35 cellular contexts compared by ENCODE assay signal in genomic region chr12:40768125-40768864, GRCh38.
DNase-seq lines count a peak whose midpoint lies in the region; ATAC-seq, FAIRE-seq and TF ChIP-seq lines count a peak whose summit lies in the region.
"Had no signal": no experiment of that assay in that cellular context is flagged by ENCODE, and none has a peak within 500 bp of the region (broad histone marks: within the 10 kb centered on the region; RNA-seq: fewer than 3 reads in every experiment).

No MANE protein-coding gene starts in this region.

- no peak for TF ChIP-seq POLR2A in esophagus muscularis mucosa (IDR thresholded peaks at IDR 0.05; ENCODE audit: low read depth)
- no peak for TF ChIP-seq POLR2A in HepG2 (IDR thresholded peaks at IDR 0.05; ENCODE audit: insufficient read depth in 1 of 2, low read depth in 2 of 2, low read length in 2 of 2)

- BruUV-seq in HepG2 (replicated peaks; lab: Mats Ljungman, UMichigan): no TSS peak

- TF ChIP-seq EP300 in SK-N-SH (IDR thresholded peaks at IDR 0.05; ENCODE audit: borderline replicate concordance in 1 of 2, low read depth in 1 of 2, low read length in 1 of 2) (no peak), esophagus muscularis mucosa (IDR thresholded peaks at IDR 0.05) (peak; percentile 29), HepG2 (IDR thresholded peaks at IDR 0.05; ENCODE audit: low read depth in 2 of 2, low read length in 2 of 2) (no peak), HepG2 (CRISPR knock-in tag; IDR thresholded peaks at IDR 0.05; ENCODE audit: borderline replicate concordance) (no peak)

- no peak for FAIRE-seq in HepG2 (lab: Jason Lieb, UNC)

- intact Hi-C loops in esophagus muscularis mucosa (cut with DNase I) (no loop called here), HepG2 (cut with micrococcal nuclease; ENCODE audit: unreplicated experiment) (no loop called here)

- no peak overlapping the region for H3K18ac ChIP-seq in neuronal stem cell (ENCODE audit: low read length)

- H3K4me3 Mint-ChIP-seq in progenitor cell of endocrine pancreas (ENCODE audit: low read depth): no peak overlapping the region
- H3K4me3 Mint-ChIP-seq: activated T-cell treated with anti-CD3 and anti-CD28 coated beads, Interleukin-2, amount 50 U/mL, for 72 hours; brain; effector memory CD8-positive, alpha-beta T cell; H9; nephron progenitor cell; stimulated activated naive CD8-positive, alpha-beta T cell treated with anti-CD3 and anti-CD28 coated beads, Interleukin-15, amount 100 ng/mL, for 72 hours had no signal

- H3K4me1 ChIP-seq in SK-N-SH (ENCODE audit: control insufficient read depth in 1 of 2, insufficient read depth in 2 of 2, low read depth in 1 of 2, low read length in 1 of 2) (no peaks in the 10 kb centered on the region; a peak in 1 of 4 replicates), esophagus muscularis mucosa (peaks cover 0 to 62% (median 36%) of the 10 kb centered on the region in 4 donors), neuronal stem cell (ENCODE audit: control insufficient read depth in 2 of 2, insufficient read depth in 1 of 2, low read depth in 1 of 2, low read length in 2 of 2) (peaks cover 0 to 1% of the 10 kb centered on the region in 2 donors), HepG2 (ENCODE audit: insufficient read depth, low read length) (no peaks in the 10 kb centered on the region)
- H3K4me1 ChIP-seq: foreskin keratinocyte, heart right ventricle, tibial artery had no signal

- H3K4me2 ChIP-seq in SK-N-SH (no peak overlapping the region), neuronal stem cell (ENCODE audit: insufficient read depth, low read length, poor library complexity, severe bottlenecking) (no peak overlapping the region), HepG2 (ENCODE audit: low read depth, low read length) (no peak overlapping the region)

- no peak overlapping the region for H2BK12ac ChIP-seq in neuronal stem cell (ENCODE audit: low read length)

- H3K79me2 ChIP-seq in SK-N-SH (ENCODE audit: insufficient read depth) (no peaks in the 10 kb centered on the region), HepG2 (ENCODE audit: insufficient read depth, low read length) (no peaks in the 10 kb centered on the region)

- H3K23ac ChIP-seq in neuronal stem cell (ENCODE audit: low read depth, low read length, poor library complexity): no peak overlapping the region

- POLR2A ChIA-PET in SK-N-SH (lab: Yijun Ruan, JAX) (no interaction called here), HepG2 (lab: Yijun Ruan, JAX) (no interaction called here)

- H2BK5ac ChIP-seq in neuronal stem cell (ENCODE audit: low read length): no peak overlapping the region

- no peaks in the 10 kb centered on the region for H3K9me2 ChIP-seq in SK-N-SH

- H3K9ac ChIP-seq in SK-N-SH: no peak overlapping the region
- H3K9ac ChIP-seq in neuronal stem cell (ENCODE audit: low read depth, low read length, poor library complexity): no peak overlapping the region
- H3K9ac ChIP-seq in HepG2 (ENCODE audit: insufficient read depth, low read depth, low read length): no peak overlapping the region

- H3K27me3 Mint-ChIP-seq in progenitor cell of endocrine pancreas: no peaks in the 10 kb centered on the region
- H3K27me3 Mint-ChIP-seq: effector memory CD8-positive, alpha-beta T cell; stimulated activated naive CD8-positive, alpha-beta T cell treated with anti-CD3 and anti-CD28 coated beads, Interleukin-15, amount 100 ng/mL, for 72 hours had no signal

- WGBS in SK-N-SH (ENCODE audit: low lambda C conversion rate): 66% methylated on average over 8 of the region's 8 CpGs
- WGBS in esophagus muscularis mucosa: 74% methylated on average over 8 of the region's 8 CpGs
- no CpG with 5 or more reads among the region's 8 CpGs for WGBS in neuronal stem cell (ENCODE audit: extremely low coverage in 2 of 2, insufficient read length in 2 of 2, insufficient replicate concordance in 1 of 2), 2 donors
- WGBS in HepG2 (ENCODE audit: low lambda C conversion rate): 22% methylated on average over 8 of the region's 8 CpGs

- H4K8ac ChIP-seq in neuronal stem cell (ENCODE audit: low read depth, low read length): no peak overlapping the region

- H2AFZ ChIP-seq in SK-N-SH (ENCODE audit: low read depth): 0 out of 2 replicates have a peak overlapping the region, but pooled peaks have one; percentile 16
- no peak overlapping the region for H2AFZ ChIP-seq in neuronal stem cell (ENCODE audit: low read length)
- no peak overlapping the region for H2AFZ ChIP-seq in HepG2 (ENCODE audit: low read length)

- H3K27ac ChIP-seq in SK-N-SH (ENCODE audit: low read depth in 2 of 2, low read length in 1 of 2) (no peak overlapping the region), esophagus muscularis mucosa (replicated peaks in 1 of 4) (peak overlapping the region; percentile 79 to 84 (median 79)), neuronal stem cell (replicated peaks; ENCODE audit: low read length) (no peak overlapping the region), HepG2 (ENCODE audit: extremely low read length, insufficient read depth, low read length) (no peak overlapping the region)
- H3K27ac ChIP-seq: 22Rv1, foreskin keratinocyte, heart right ventricle, HL-60, ovary, tibial artery had no signal

- H3F3A ChIP-seq in SK-N-SH (replicated peaks; ENCODE audit: insufficient read depth): no peaks in the 10 kb centered on the region

- peaks cover 1% of the 10 kb centered on the region for H3K4me1 Mint-ChIP-seq in progenitor cell of endocrine pancreas (ENCODE audit: low read depth)
- H3K4me1 Mint-ChIP-seq: nephron progenitor cell; stimulated activated naive CD8-positive, alpha-beta T cell treated with anti-CD3 and anti-CD28 coated beads, Interleukin-15, amount 100 ng/mL, for 72 hours had no signal

- no peaks in the 10 kb centered on the region for H4K20me1 ChIP-seq in SK-N-SH (ENCODE audit: insufficient read depth)
- H4K20me1 ChIP-seq in HepG2 (ENCODE audit: insufficient read depth, low read length): no peaks in the 10 kb centered on the region

- CTCF ChIA-PET in SK-N-SH (lab: Yijun Ruan, JAX) (interaction anchor here (0.7 kb wide), 1 partner anchor 10 kb away, joined by 3 read pairs; no protein-coding TSS in a partner anchor), HepG2 (lab: Yijun Ruan, JAX; ENCODE audit: low intra/inter-chr PET ratio, low total read pairs) (no interaction called here)

- H3K27me3 ChIP-seq in SK-N-SH (ENCODE audit: insufficient read depth): no peaks in the 10 kb centered on the region
- no peaks in the 10 kb centered on the region for H3K27me3 ChIP-seq in esophagus muscularis mucosa
- H3K27me3 ChIP-seq in neuronal stem cell (ENCODE audit: control insufficient read depth in 3 of 3, insufficient read depth in 3 of 3, low read depth in 1 of 3, low read length in 3 of 3): no peaks in the 10 kb centered on the region
- H3K27me3 ChIP-seq in HepG2 (ENCODE audit: control insufficient read depth in 1 of 2, insufficient read depth in 2 of 2, low read length in 2 of 2): no peaks in the 10 kb centered on the region
- H3K27me3 ChIP-seq: foreskin keratinocyte, heart right ventricle, ovary, tibial artery had no signal

- no peak overlapping the region for H2BK120ac ChIP-seq in neuronal stem cell (ENCODE audit: low read depth, low read length)

- H3K79me1 ChIP-seq in neuronal stem cell (ENCODE audit: low read depth, low read length): no peaks in the 10 kb centered on the region

- TF ChIP-seq CTCF in SK-N-SH (IDR thresholded peaks at IDR 0.05) (no peak), esophagus muscularis mucosa (IDR thresholded peaks at IDR 0.05) (no peak), HepG2 (CRISPR knock-in tag; IDR thresholded peaks at IDR 0.05) (no peak), progenitor cell of endocrine pancreas (IDR thresholded peaks at IDR 0.05; ENCODE audit: unreplicated experiment) (no peak)

- DNase-seq in SK-N-SH: no peak
- DNase-seq in esophagus muscularis mucosa (ENCODE audit: extremely low spot score): no peak
- DNase-seq in neuronal stem cell (ENCODE audit: low spot score): peak; percentile 1
- no peak for DNase-seq in ureter (ENCODE audit: low spot score)
- DNase-seq in HepG2 (ENCODE audit: low spot score): no peak
- DNase-seq in progenitor cell of endocrine pancreas (ENCODE audit: low spot score, unreplicated experiment): no peak
- DNase-seq: activated CD4-positive, alpha-beta T cell treated with anti-CD3 and anti-CD28 coated beads, Interleukin-2, amount 50 U/mL, for 4 hours; activated naive CD4-positive, alpha-beta T cell; activated T-cell treated with anti-CD3 and anti-CD28 coated beads, Interleukin-2, amount 50 U/mL, for 72 hours; cortex of kidney; effector memory CD8-positive, alpha-beta T cell; foreskin keratinocyte; H9; heart right ventricle; KG1; NCI-H2029 treated with DMSO at 0.1 percent for 48 hours; NCI-H2227 treated with DMSO at 0.1 percent for 48 hours; NCI-H526 treated with DMSO at 0.1 percent for 48 hours; nephron progenitor cell; right cardiac atrium; Right ventricle myocardium superior; stimulated activated CD4-positive, alpha-beta T cell treated with anti-CD3 and anti-CD28 coated beads, Interleukin-1b, Interleukin-23, amount 100 ng/mL, for 48 hours; stimulated activated naive CD8-positive, alpha-beta T cell treated with anti-CD3 and anti-CD28 coated beads, Interleukin-15, amount 100 ng/mL, for 72 hours; T-helper 2 cell; tibial artery had no signal

- H3K36me3 ChIP-seq in SK-N-SH (replicated peaks in 1 of 2; ENCODE audit: control insufficient read depth in 1 of 2, insufficient read depth in 2 of 2, low read length in 1 of 2) (no peaks in the 10 kb centered on the region), esophagus muscularis mucosa (no peaks in the 10 kb centered on the region), neuronal stem cell (replicated peaks in 1 of 2; ENCODE audit: control insufficient read depth in 2 of 2, insufficient read depth in 2 of 2, low read length in 2 of 2) (no peaks in the 10 kb centered on the region), HepG2 (replicated peaks in 1 of 2; ENCODE audit: control insufficient read depth in 1 of 2, insufficient read depth in 2 of 2, low read length in 2 of 2) (no peaks in the 10 kb centered on the region)
- H3K36me3 ChIP-seq: heart right ventricle, ovary, tibial artery had no signal

- H3K14ac ChIP-seq in neuronal stem cell (ENCODE audit: low read length): no peak overlapping the region

- no peaks in the 10 kb centered on the region for H3K9me3 Mint-ChIP-seq in progenitor cell of endocrine pancreas (ENCODE audit: low read depth)
- H3K9me3 Mint-ChIP-seq: brain, H9, nephron progenitor cell had no signal

- H2BK15ac ChIP-seq in neuronal stem cell (ENCODE audit: low read length): no peak overlapping the region

- no peak overlapping the region for H4K91ac ChIP-seq in neuronal stem cell (ENCODE audit: low read depth, low read length, poor library complexity)

- no peak overlapping the region for H3K4ac ChIP-seq in neuronal stem cell (ENCODE audit: low read length)

- no peak overlapping the region for H3K4me3 ChIP-seq in SK-N-SH (ENCODE audit: low read depth in 2 of 2, low read length in 1 of 2)
- peak overlapping the region in 1 of 4 donors; percentile 14 for H3K4me3 ChIP-seq in esophagus muscularis mucosa
- no peak overlapping the region for H3K4me3 ChIP-seq in neuronal stem cell (ENCODE audit: low read length in 2 of 2)
- no peak overlapping the region for H3K4me3 ChIP-seq in HepG2 (replicated peaks in 1 of 3; ENCODE audit: insufficient read depth in 1 of 3, low read depth in 2 of 3, low read length in 3 of 3)
- H3K4me3 ChIP-seq: heart right ventricle, lung, ovary, tibial artery had no signal

- no peaks in the 10 kb centered on the region for H3K36me3 Mint-ChIP-seq in progenitor cell of endocrine pancreas (ENCODE audit: insufficient read depth)
- H3K36me3 Mint-ChIP-seq: brain had no signal

- no peak for ATAC-seq in SK-N-SH treated with all-trans-retinoic acid at 6 μM for 48 hours
- no peak for ATAC-seq in HepG2
- ATAC-seq in GM21528 (IDR thresholded peaks at IDR 0.05; ENCODE audit: low FRiP score, unreplicated experiment): no peak
- ATAC-seq: activated CD4-positive, CD25-positive, alpha-beta regulatory T cell treated with anti-CD3 and anti-CD28 coated beads, Interleukin-2, amount 50 U/mL, for 24 hours; activated T-cell treated with anti-CD3 and anti-CD28 coated beads, Interleukin-2, amount 50 U/mL, for 72 hours; effector memory CD8-positive, alpha-beta T cell; esophagus mucosa; foreskin keratinocyte; heart right ventricle; Panc1; right cardiac atrium; stimulated activated naive CD8-positive, alpha-beta T cell treated with anti-CD3 and anti-CD28 coated beads, Interleukin-15, amount 100 ng/mL, for 72 hours had no signal

- no peak overlapping the region for H3K27ac Mint-ChIP-seq in progenitor cell of endocrine pancreas
- H3K27ac Mint-ChIP-seq: activated T-cell treated with anti-CD3 and anti-CD28 coated beads, Interleukin-2, amount 50 U/mL, for 72 hours; effector memory CD8-positive, alpha-beta T cell; H9; nephron progenitor cell; stimulated activated naive CD8-positive, alpha-beta T cell treated with anti-CD3 and anti-CD28 coated beads, Interleukin-15, amount 100 ng/mL, for 72 hours had no signal

- TF ChIP-seq RAD21 in SK-N-SH (IDR thresholded peaks at IDR 0.05; ENCODE audit: low read length): no peak
- TF ChIP-seq RAD21 in HepG2 (CRISPR knock-in tag; IDR thresholded peaks at IDR 0.05): no peak

- H2AK5ac ChIP-seq in neuronal stem cell (ENCODE audit: low read depth, low read length): no peak overlapping the region

- no peaks in the 10 kb centered on the region for H3K9me3 ChIP-seq in SK-N-SH
- no peaks in the 10 kb centered on the region for H3K9me3 ChIP-seq in esophagus muscularis mucosa
- H3K9me3 ChIP-seq in neuronal stem cell (replicated peaks in 1 of 2; ENCODE audit: control insufficient read depth in 2 of 2, insufficient read depth in 1 of 2, low read depth in 1 of 2, low read length in 2 of 2): no peaks in the 10 kb centered on the region
- H3K9me3 ChIP-seq in HepG2 (ENCODE audit: low read length): no peaks in the 10 kb centered on the region
- H3K9me3 ChIP-seq: ovary, tibial artery had no signal

- in situ Hi-C loops in HepG2 (cut with HindIII; ENCODE audit: extremely low pct_ligation_motif_present, low pct_unique_long_range_greater_than_20kb): no loop called here

Comparison
In these comparisons a context has a peak if more than half of its experiments do, and no peak if none do; other contexts are left out.
1. H3K27ac ChIP-seq: peak in esophagus muscularis mucosa (4 of 4); none in SK-N-SH (0 of 2), neuronal stem cell (single experiment) and HepG2 (single experiment).